In the genomic region with DNA sequence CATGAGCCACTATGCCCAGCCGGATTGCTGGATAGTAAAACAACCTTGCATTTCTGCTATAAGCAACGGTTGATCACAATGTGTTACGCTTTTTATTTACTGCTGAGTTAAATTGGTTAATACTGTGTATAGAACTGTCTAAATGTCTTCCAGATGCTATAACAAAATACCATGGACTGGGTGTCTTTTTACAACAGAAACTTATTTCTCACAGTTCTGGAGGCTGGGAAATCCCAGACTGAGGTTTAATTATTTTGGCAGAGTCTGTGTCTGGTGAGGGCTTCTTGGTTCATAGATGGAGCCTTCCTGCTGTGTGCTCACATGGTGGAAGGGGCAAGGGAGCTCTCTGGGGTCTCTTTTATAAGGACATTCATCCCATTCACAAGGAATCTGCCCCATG, we compare ENCODE assay signal across 17 cellular contexts.
DNase-seq lines count a peak whose midpoint lies in the region; ATAC-seq and TF ChIP-seq lines count a peak whose summit lies in the region.
"Had no signal": no experiment of that assay in that cellular context is flagged by ENCODE, and none has a peak within 500 bp of the region (broad histone marks: within the 10 kb centered on the region; RNA-seq: fewer than 3 reads in every experiment).

No MANE protein-coding gene starts in this region.

- H3K27me3 ChIP-seq in A673 (replicated peaks; ENCODE audit: insufficient read depth, low read depth, low read length, poor library complexity), result no peaks in the 10 kb centered on the region
- H3K27me3 ChIP-seq: BLaER1 had no signal

- ATAC-seq in HG03469 (IDR thresholded peaks at IDR 0.05; ENCODE audit: unreplicated experiment) (no peak), GM19463 (IDR thresholded peaks at IDR 0.05; ENCODE audit: unreplicated experiment) (no peak)
- ATAC-seq: A549, HCT116 had no signal

- no peak overlapping the region for H3K27ac ChIP-seq in A673 (ENCODE audit: low read depth, low read length, poor library complexity, severe bottlenecking)
- H3K27ac ChIP-seq: 22Rv1, A549, BLaER1 had no signal

- DNase-seq in A673 (ENCODE audit: low spot score), result peak; percentile 26
- DNase-seq in astrocyte of the spinal cord (ENCODE audit: low read depth, low spot score), result peak; percentile 41
- DNase-seq in ecto neural progenitor cell (ENCODE audit: low spot score), result peak; percentile 7
- DNase-seq in smooth muscle cell of the brain vasculature (ENCODE audit: low read depth, low spot score), result peak; percentile 33
- DNase-seq in iPS-NIHi7 (ENCODE audit: extremely low spot score), result no peak
- DNase-seq: CD4-positive, alpha-beta memory T cell; DMS153; DMS79; GDM1; GOT3; H7 had no signal

- no peaks in the 10 kb centered on the region for H3K9me3 ChIP-seq in A673 (ENCODE audit: low read depth, low read length, poor library complexity, severe bottlenecking)

- CTCF ChIA-PET in A673 (lab: Charles Lee), result no interaction called here

- H3K4me1 ChIP-seq in A673 (ENCODE audit: insufficient read depth, low read length, poor library complexity, severe bottlenecking), result no peaks in the 10 kb centered on the region
- H3K4me1 ChIP-seq: A549 had no signal

- intact Hi-C loops in A673 (cut with micrococcal nuclease; ENCODE audit: unreplicated experiment), result no loop called here

- POLR2A ChIA-PET in A673 (lab: Charles Lee; ENCODE audit: low non-redundant PET), result no interaction called here

- H3K4me3 ChIP-seq in A673 (ENCODE audit: low read depth, low read length, poor library complexity, severe bottlenecking) (no peak overlapping the region), astrocyte of the spinal cord (ENCODE audit: low read depth, low read length) (no peak overlapping the region)
- H3K4me3 ChIP-seq: A549, BLaER1 had no signal

- TF ChIP-seq CTCF in A673 (conservative IDR thresholded peaks at IDR 0.05; ENCODE audit: low read depth, low read length) (no peak), astrocyte of the spinal cord (IDR thresholded peaks at IDR 0.05; ENCODE audit: low read depth, low read length) (no peak)

- H3K36me3 ChIP-seq in A673 (ENCODE audit: insufficient read depth, low read length, poor library complexity, severe bottlenecking), result no peaks in the 10 kb centered on the region

- in situ Hi-C loops in astrocyte of the spinal cord (cut with HindIII; ENCODE audit: low sequenced_read_pairs), result no loop called here

- no TSS peak for BruUV-seq in A673 (replicated peaks; lab: Mats Ljungman, UMichigan)
